Comparison of ENCODE assay signal across 1 cellular context in the genomic region with DNA sequence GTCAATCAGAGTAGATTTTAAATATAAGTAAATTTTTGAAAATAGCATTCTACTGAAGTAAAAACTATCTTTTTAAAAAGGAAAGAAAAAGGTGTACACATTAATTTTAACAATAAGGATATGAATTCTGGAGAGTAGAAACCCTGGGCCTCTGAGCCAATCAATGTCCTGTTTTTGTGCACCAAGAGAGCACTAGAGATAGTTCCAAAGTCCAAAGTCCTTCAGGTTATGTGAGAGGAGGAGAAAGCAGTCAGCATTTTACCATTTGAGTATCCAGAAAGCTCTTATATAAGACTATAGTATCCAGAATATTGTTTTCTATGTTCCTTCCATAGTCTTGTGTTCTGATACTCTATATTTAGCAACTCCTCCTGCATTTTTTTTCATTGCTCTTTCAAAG.
A peak's percentile ranks its signal among the peaks of the same experiment; 100 is the strongest.
TF ChIP-seq lines count a peak whose summit lies in the region.

No MANE protein-coding gene starts in this region.

TF ChIP-seq in HepG2, 621 proteins besides CTCF, POLR2A, EP300 and RAD21:
- no peak for TF ChIP-seq ZNF569 (CRISPR knock-in tag; IDR thresholded peaks at IDR 0.05; ENCODE audit: borderline replicate concordance)
- peak; percentile 67 for TF ChIP-seq HNF4A (CRISPR knock-in tag; IDR thresholded peaks at IDR 0.05)
- 0 out of 2 replicates have a peak, but pooled peaks have one; percentile 22 for TF ChIP-seq HNF4G (IDR thresholded peaks at IDR 0.05; ENCODE audit: borderline replicate concordance, low read depth, low read length)
- TF ChIP-seq HNF4G (CRISPR knock-in tag; IDR thresholded peaks at IDR 0.05; ENCODE audit: borderline replicate concordance, low read depth) = no peak
- no peak for TF ChIP-seq KLF12 (CRISPR knock-in tag; IDR thresholded peaks at IDR 0.05; ENCODE audit: borderline replicate concordance)
- TF ChIP-seq, protein P1, sequence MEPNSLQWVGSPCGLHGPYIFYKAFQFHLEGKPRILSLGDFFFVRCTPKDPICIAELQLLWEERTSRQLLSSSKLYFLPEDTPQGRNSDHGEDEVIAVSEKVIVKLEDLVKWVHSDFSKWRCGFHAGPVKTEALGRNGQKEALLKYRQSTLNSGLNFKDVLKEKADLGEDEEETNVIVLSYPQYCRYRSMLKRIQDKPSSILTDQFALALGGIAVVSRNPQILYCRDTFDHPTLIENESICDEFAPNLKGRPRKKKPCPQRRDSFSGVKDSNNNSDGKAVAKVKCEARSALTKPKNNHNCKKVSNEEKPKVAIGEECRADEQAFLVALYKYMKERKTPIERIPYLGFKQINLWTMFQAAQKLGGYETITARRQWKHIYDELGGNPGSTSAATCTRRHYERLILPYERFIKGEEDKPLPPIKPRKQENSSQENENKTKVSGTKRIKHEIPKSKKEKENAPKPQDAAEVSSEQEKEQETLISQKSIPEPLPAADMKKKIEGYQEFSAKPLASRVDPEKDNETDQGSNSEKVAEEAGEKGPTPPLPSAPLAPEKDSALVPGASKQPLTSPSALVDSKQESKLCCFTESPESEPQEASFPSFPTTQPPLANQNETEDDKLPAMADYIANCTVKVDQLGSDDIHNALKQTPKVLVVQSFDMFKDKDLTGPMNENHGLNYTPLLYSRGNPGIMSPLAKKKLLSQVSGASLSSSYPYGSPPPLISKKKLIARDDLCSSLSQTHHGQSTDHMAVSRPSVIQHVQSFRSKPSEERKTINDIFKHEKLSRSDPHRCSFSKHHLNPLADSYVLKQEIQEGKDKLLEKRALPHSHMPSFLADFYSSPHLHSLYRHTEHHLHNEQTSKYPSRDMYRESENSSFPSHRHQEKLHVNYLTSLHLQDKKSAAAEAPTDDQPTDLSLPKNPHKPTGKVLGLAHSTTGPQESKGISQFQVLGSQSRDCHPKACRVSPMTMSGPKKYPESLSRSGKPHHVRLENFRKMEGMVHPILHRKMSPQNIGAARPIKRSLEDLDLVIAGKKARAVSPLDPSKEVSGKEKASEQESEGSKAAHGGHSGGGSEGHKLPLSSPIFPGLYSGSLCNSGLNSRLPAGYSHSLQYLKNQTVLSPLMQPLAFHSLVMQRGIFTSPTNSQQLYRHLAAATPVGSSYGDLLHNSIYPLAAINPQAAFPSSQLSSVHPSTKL (CRISPR knock-in tag; IDR thresholded peaks at IDR 0.05) = 0 out of 2 replicates have a peak, but pooled peaks have one; percentile 17
- TF ChIP-seq, protein P2, sequence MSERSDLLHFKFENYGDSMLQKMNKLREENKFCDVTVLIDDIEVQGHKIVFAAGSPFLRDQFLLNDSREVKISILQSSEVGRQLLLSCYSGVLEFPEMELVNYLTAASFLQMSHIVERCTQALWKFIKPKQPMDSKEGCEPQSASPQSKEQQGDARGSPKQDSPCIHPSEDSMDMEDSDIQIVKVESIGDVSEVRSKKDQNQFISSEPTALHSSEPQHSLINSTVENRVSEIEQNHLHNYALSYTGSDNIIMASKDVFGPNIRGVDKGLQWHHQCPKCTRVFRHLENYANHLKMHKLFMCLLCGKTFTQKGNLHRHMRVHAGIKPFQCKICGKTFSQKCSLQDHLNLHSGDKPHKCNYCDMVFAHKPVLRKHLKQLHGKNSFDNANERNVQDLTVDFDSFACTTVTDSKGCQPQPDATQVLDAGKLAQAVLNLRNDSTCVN (CRISPR knock-in tag; IDR thresholded peaks at IDR 0.05; ENCODE audit: borderline replicate concordance) = 0 out of 2 replicates have a peak, but pooled peaks have one; percentile 48
- TF ChIP-seq, protein P3, sequence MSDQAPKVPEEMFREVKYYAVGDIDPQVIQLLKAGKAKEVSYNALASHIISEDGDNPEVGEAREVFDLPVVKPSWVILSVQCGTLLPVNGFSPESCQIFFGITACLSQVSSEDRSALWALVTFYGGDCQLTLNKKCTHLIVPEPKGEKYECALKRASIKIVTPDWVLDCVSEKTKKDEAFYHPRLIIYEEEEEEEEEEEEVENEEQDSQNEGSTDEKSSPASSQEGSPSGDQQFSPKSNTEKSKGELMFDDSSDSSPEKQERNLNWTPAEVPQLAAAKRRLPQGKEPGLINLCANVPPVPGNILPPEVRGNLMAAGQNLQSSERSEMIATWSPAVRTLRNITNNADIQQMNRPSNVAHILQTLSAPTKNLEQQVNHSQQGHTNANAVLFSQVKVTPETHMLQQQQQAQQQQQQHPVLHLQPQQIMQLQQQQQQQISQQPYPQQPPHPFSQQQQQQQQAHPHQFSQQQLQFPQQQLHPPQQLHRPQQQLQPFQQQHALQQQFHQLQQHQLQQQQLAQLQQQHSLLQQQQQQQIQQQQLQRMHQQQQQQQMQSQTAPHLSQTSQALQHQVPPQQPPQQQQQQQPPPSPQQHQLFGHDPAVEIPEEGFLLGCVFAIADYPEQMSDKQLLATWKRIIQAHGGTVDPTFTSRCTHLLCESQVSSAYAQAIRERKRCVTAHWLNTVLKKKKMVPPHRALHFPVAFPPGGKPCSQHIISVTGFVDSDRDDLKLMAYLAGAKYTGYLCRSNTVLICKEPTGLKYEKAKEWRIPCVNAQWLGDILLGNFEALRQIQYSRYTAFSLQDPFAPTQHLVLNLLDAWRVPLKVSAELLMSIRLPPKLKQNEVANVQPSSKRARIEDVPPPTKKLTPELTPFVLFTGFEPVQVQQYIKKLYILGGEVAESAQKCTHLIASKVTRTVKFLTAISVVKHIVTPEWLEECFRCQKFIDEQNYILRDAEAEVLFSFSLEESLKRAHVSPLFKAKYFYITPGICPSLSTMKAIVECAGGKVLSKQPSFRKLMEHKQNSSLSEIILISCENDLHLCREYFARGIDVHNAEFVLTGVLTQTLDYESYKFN (CRISPR knock-in tag; conservative IDR thresholded peaks at IDR 0.05) = 0 out of 2 replicates have a peak, but pooled peaks have one; percentile 29
